Comparison of ENCODE assay signal across 10 cellular contexts in the genomic region with DNA sequence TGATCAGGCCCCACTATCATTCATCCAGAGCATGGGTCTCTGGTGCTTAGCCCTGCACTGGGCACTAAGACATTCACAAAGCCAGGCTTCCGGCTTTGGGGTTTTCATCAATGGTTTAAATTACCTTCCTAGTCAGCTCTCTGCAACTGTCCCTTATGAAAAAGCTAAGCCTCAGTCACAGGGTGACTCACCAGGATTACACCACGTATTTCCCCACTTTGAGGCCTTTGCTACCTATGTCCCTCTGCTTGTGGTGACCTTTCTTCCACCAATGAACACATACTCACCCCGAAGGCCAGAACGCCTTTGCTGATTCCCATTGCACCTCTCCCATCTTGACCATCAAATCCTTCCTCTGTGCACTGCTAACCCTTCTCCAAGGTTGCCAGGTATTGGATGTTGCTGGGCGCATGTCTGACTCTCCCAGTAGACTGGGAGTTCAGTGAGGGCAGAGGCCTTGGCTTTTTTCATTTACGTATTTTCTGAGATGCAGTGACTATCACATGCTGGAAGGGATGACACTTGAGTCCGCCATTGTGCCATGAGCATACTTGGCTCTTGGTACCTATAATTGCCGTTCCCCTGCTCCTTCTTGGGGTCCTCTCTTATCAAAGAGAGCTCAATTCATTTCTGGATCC. TPM values are rescaled to one million over a fixed set of nuclear protein-coding genes. Genes with fewer than 3 reads are reported as not detected.
DNase-seq lines count a peak whose midpoint lies in the region; ATAC-seq and TF ChIP-seq lines count a peak whose summit lies in the region.
"Had no signal": no experiment of that assay in that cellular context is flagged by ENCODE, and none has a peak within 500 bp of the region (broad histone marks: within the 10 kb centered on the region; RNA-seq: fewer than 3 reads in every experiment).

No MANE protein-coding gene starts in this region.

- H3K9me3 ChIP-seq in Peyer's patch: no peaks in the 10 kb centered on the region
- H3K9me3 ChIP-seq: BLaER1 treated with 17β-estradiol and CSF1 and Interleukin-3, amounts not matched to agents 10 nM and 100 nM had no signal

- no peak for TF ChIP-seq CTCF in Peyer's patch (IDR thresholded peaks at IDR 0.05)

- no peaks in the 10 kb centered on the region for H3K27me3 Mint-ChIP-seq in activated naive CD4-positive, alpha-beta T cell treated with anti-CD3 and anti-CD28 coated beads for 36 hours (ENCODE audit: low read depth)
- no peaks in the 10 kb centered on the region for H3K27me3 Mint-ChIP-seq in activated T-helper 1 cell treated with anti-CD3 and anti-CD28 coated beads, Interleukin-12 subunit alpha, Interleukin-12 subunit beta, Interleukin-2, Interleukin-4 antibody, amounts not matched to agents 30 ng/mL and 10 ng/mL and 1 ng/mL, durations not matched to agents 14 hours and 24 hours and 36 hours (ENCODE audit: insufficient read depth)
- peaks cover 18 to 27% of the 10 kb centered on the region in 2 donors for H3K27me3 Mint-ChIP-seq in stimulated activated naive B cell treated with anti-CD40 and anti-IgM and Interleukin-4, amounts not matched to agents 10 μg/mL and 1 μg/mL and 100 μg/mL, for 72 hours

- peak; percentile 53 for ATAC-seq in HG03460 (IDR thresholded peaks at IDR 0.05; ENCODE audit: unreplicated experiment)
- ATAC-seq in stimulated activated naive B cell treated with anti-CD40 and anti-IgM and Interleukin-4, amounts not matched to agents 10 μg/mL and 1 μg/mL and 100 μg/mL, for 72 hours (replicated peaks): peak; percentile 80 to 84

- DNase-seq in activated naive CD4-positive, alpha-beta T cell treated with anti-CD3 and anti-CD28 coated beads for 36 hours: peak; percentile 74
- DNase-seq in activated naive CD4-positive, alpha-beta T cell treated with anti-CD3 and anti-CD28 coated beads, Interleukin-2, amount 50 U/mL, for 16 hours: no peak
- DNase-seq in activated T-helper 1 cell treated with anti-CD3 and anti-CD28 coated beads, Interleukin-12 subunit alpha, Interleukin-12 subunit beta, Interleukin-2, Interleukin-4 antibody, amounts not matched to agents 30 ng/mL and 10 ng/mL and 1 ng/mL, durations not matched to agents 14 hours and 24 hours and 36 hours (ENCODE audit: low spot score): peak; percentile 47
- DNase-seq in stimulated activated naive B cell treated with anti-CD40 and anti-IgM and Interleukin-4, amounts not matched to agents 10 μg/mL and 1 μg/mL and 100 μg/mL, for 72 hours: peak; percentile 48
- DNase-seq in SW 1271 (lab: John Stamatoyannopoulos, UW): no peak
- no peak for DNase-seq in cortex of kidney (lab: John Stamatoyannopoulos, UW)
- no peak for DNase-seq in Peyer's patch

- intact Hi-C loops in activated naive CD4-positive, alpha-beta T cell treated with anti-CD3 and anti-CD28 coated beads for 36 hours (cut with micrococcal nuclease): loop anchor here (1.0 to 5.0 kb wide), 14 partner anchors 11 to 602 kb away; a partner anchor contains a TSS
- intact Hi-C loops in activated T-helper 1 cell treated with anti-CD3 and anti-CD28 coated beads, Interleukin-12 subunit alpha, Interleukin-12 subunit beta, Interleukin-2, Interleukin-4 antibody, amounts not matched to agents 30 ng/mL and 10 ng/mL and 1 ng/mL, durations not matched to agents 14 hours and 24 hours and 36 hours (cut with micrococcal nuclease): loop anchor here (1.0 to 5.0 kb wide), 14 partner anchors 11 to 307 kb away; a partner anchor contains a TSS

- peaks cover 61% of the 10 kb centered on the region for H3K4me1 Mint-ChIP-seq in activated naive CD4-positive, alpha-beta T cell treated with anti-CD3 and anti-CD28 coated beads for 36 hours (ENCODE audit: low read depth)
- peaks cover 87% of the 10 kb centered on the region for H3K4me1 Mint-ChIP-seq in activated T-helper 1 cell treated with anti-CD3 and anti-CD28 coated beads, Interleukin-12 subunit alpha, Interleukin-12 subunit beta, Interleukin-2, Interleukin-4 antibody, amounts not matched to agents 30 ng/mL and 10 ng/mL and 1 ng/mL, durations not matched to agents 14 hours and 24 hours and 36 hours (ENCODE audit: low read depth)
- H3K4me1 Mint-ChIP-seq in stimulated activated naive B cell treated with anti-CD40 and anti-IgM and Interleukin-4, amounts not matched to agents 10 μg/mL and 1 μg/mL and 100 μg/mL, for 72 hours: peaks cover 14 to 19% of the 10 kb centered on the region in 2 donors

- peak overlapping the region; percentile 47 for H3K4me3 Mint-ChIP-seq in activated naive CD4-positive, alpha-beta T cell treated with anti-CD3 and anti-CD28 coated beads for 36 hours
- H3K4me3 Mint-ChIP-seq in activated T-helper 1 cell treated with anti-CD3 and anti-CD28 coated beads, Interleukin-12 subunit alpha, Interleukin-12 subunit beta, Interleukin-2, Interleukin-4 antibody, amounts not matched to agents 30 ng/mL and 10 ng/mL and 1 ng/mL, durations not matched to agents 14 hours and 24 hours and 36 hours: peak overlapping the region; percentile 37
- H3K4me3 Mint-ChIP-seq in stimulated activated naive B cell treated with anti-CD40 and anti-IgM and Interleukin-4, amounts not matched to agents 10 μg/mL and 1 μg/mL and 100 μg/mL, for 72 hours: peak overlapping the region in 1 of 2 donors; percentile 40

- no peaks in the 10 kb centered on the region for H3K36me3 Mint-ChIP-seq in activated naive CD4-positive, alpha-beta T cell treated with anti-CD3 and anti-CD28 coated beads for 36 hours (ENCODE audit: low read depth)
- peaks cover 13% of the 10 kb centered on the region for H3K36me3 Mint-ChIP-seq in activated T-helper 1 cell treated with anti-CD3 and anti-CD28 coated beads, Interleukin-12 subunit alpha, Interleukin-12 subunit beta, Interleukin-2, Interleukin-4 antibody, amounts not matched to agents 30 ng/mL and 10 ng/mL and 1 ng/mL, durations not matched to agents 14 hours and 24 hours and 36 hours (ENCODE audit: low read depth)
- no peaks in the 10 kb centered on the region for H3K36me3 Mint-ChIP-seq in stimulated activated naive B cell treated with anti-CD40 and anti-IgM and Interleukin-4, amounts not matched to agents 10 μg/mL and 1 μg/mL and 100 μg/mL, for 72 hours

- H3K27me3 ChIP-seq in Peyer's patch: no peaks in the 10 kb centered on the region
- H3K27me3 ChIP-seq: BLaER1 treated with 17β-estradiol and CSF1 and Interleukin-3, amounts not matched to agents 10 nM and 100 nM had no signal

- CTCF ChIA-PET in activated naive CD4-positive, alpha-beta T cell treated with anti-CD3 and anti-CD28 coated beads for 36 hours (lab: Charles Lee): interaction anchor here (0.7 to 1.8 kb wide), 19 partner anchors 12 to 403 kb away, joined by 3 to 15 read pairs (median 5); a partner anchor contains a TSS

- H3K36me3 ChIP-seq in Peyer's patch: no peaks in the 10 kb centered on the region
- H3K36me3 ChIP-seq: BLaER1 treated with 17β-estradiol and CSF1 and Interleukin-3, amounts not matched to agents 10 nM and 100 nM had no signal

- H3K27ac Mint-ChIP-seq in activated naive CD4-positive, alpha-beta T cell treated with anti-CD3 and anti-CD28 coated beads for 36 hours: peak overlapping the region; percentile 96
- peak overlapping the region; percentile 95 for H3K27ac Mint-ChIP-seq in activated T-helper 1 cell treated with anti-CD3 and anti-CD28 coated beads, Interleukin-12 subunit alpha, Interleukin-12 subunit beta, Interleukin-2, Interleukin-4 antibody, amounts not matched to agents 30 ng/mL and 10 ng/mL and 1 ng/mL, durations not matched to agents 14 hours and 24 hours and 36 hours
- H3K27ac Mint-ChIP-seq in stimulated activated naive B cell treated with anti-CD40 and anti-IgM and Interleukin-4, amounts not matched to agents 10 μg/mL and 1 μg/mL and 100 μg/mL, for 72 hours: peak overlapping the region; percentile 78

- H3K27ac ChIP-seq in Peyer's patch: no peak overlapping the region

- H3K9me3 Mint-ChIP-seq in activated naive CD4-positive, alpha-beta T cell treated with anti-CD3 and anti-CD28 coated beads for 36 hours: no peaks in the 10 kb centered on the region
- H3K9me3 Mint-ChIP-seq in activated T-helper 1 cell treated with anti-CD3 and anti-CD28 coated beads, Interleukin-12 subunit alpha, Interleukin-12 subunit beta, Interleukin-2, Interleukin-4 antibody, amounts not matched to agents 30 ng/mL and 10 ng/mL and 1 ng/mL, durations not matched to agents 14 hours and 24 hours and 36 hours: no peaks in the 10 kb centered on the region
- no peaks in the 10 kb centered on the region for H3K9me3 Mint-ChIP-seq in stimulated activated naive B cell treated with anti-CD40 and anti-IgM and Interleukin-4, amounts not matched to agents 10 μg/mL and 1 μg/mL and 100 μg/mL, for 72 hours

- no peak overlapping the region for H3K4me3 ChIP-seq in Peyer's patch
- H3K4me3 ChIP-seq: BLaER1 treated with 17β-estradiol and CSF1 and Interleukin-3, amounts not matched to agents 10 nM and 100 nM had no signal

- no peaks in the 10 kb centered on the region for H3K4me1 ChIP-seq in Peyer's patch

- TF ChIP-seq POLR2A in Peyer's patch (IDR thresholded peaks at IDR 0.05): no peak

RNA-seq across cellular contexts. Expression of a gene that starts 58.7 kb away (rescaled TPM):
- 10 to 100 TPM; 25.9 to 26.4 TPM for total RNA-seq in activated naive CD4-positive, alpha-beta T cell treated with anti-CD3 and anti-CD28 coated beads for 36 hours
- total RNA-seq in activated T-helper 1 cell treated with anti-CD3 and anti-CD28 coated beads, Interleukin-12 subunit alpha, Interleukin-12 subunit beta, Interleukin-2, Interleukin-4 antibody, amounts not matched to agents 30 ng/mL and 10 ng/mL and 1 ng/mL, durations not matched to agents 14 hours and 24 hours and 36 hours: 200 and 207 TPM in 2 replicates
- total RNA-seq in Peyer's patch: 10 to 100 TPM in 1 of 4 donors, 1 to 10 TPM in 3; 2.1 to 11.6 (median 4.7) TPM
- total RNA-seq: pulmonary artery endothelial cell had no signal

Comparison
In these comparisons a context has a peak if more than half of its experiments do, and no peak if none do; other contexts are left out.
1. DNase-seq: peak in activated naive CD4-positive, alpha-beta T cell treated with anti-CD3 and anti-CD28 coated beads for 36 hours (single experiment), activated T-helper 1 cell treated with anti-CD3 and anti-CD28 coated beads, Interleukin-12 subunit alpha, Interleukin-12 subunit beta, Interleukin-2, Interleukin-4 antibody, amounts not matched to agents 30 ng/mL and 10 ng/mL and 1 ng/mL, durations not matched to agents 14 hours and 24 hours and 36 hours (single experiment) and stimulated activated naive B cell treated with anti-CD40 and anti-IgM and Interleukin-4, amounts not matched to agents 10 μg/mL and 1 μg/mL and 100 μg/mL, for 72 hours (single experiment); none in activated naive CD4-positive, alpha-beta T cell treated with anti-CD3 and anti-CD28 coated beads, Interleukin-2, amount 50 U/mL, for 16 hours (single experiment), SW 1271 (0 of 2), cortex of kidney (single experiment) and Peyer's patch (0 of 3).
2. Peak in every context shown above with its lines, with median percentiles within 50 percentile points of each other: H3K27ac Mint-ChIP-seq.